In genomic region chr9:89484475-89485404, GRCh38 we compare ENCODE assay signal across 11 cellular contexts. TPM values are rescaled to one million over a fixed set of nuclear protein-coding genes. Genes with fewer than 3 reads are reported as not detected.
DNase-seq lines count a peak whose midpoint lies in the region; ATAC-seq, FAIRE-seq and TF ChIP-seq lines count a peak whose summit lies in the region.
"Had no signal": no experiment of that assay in that cellular context is flagged by ENCODE, and none has a peak within 500 bp of the region (broad histone marks: within the 10 kb centered on the region; RNA-seq: fewer than 3 reads in every experiment).

No MANE protein-coding gene starts in this region.

- H3K27ac ChIP-seq in SU-DHL-6 (ENCODE audit: low read depth, low read length) (no peak overlapping the region), pancreas (no peak overlapping the region)
- H3K27ac ChIP-seq: thoracic aorta had no signal

- H3K9ac ChIP-seq in SU-DHL-6 (ENCODE audit: low read length), result peak overlapping the region; percentile 33; the same call in 1 of the 2 replicates

- H3K9me3 ChIP-seq in SU-DHL-6 (ENCODE audit: insufficient read depth, low read length), result no peaks in the 10 kb centered on the region
- H3K9me3 ChIP-seq in pancreas, result no peaks in the 10 kb centered on the region
- H3K9me3 ChIP-seq: thoracic aorta had no signal

- peaks cover 3 to 4% (median 3%) of the 10 kb centered on the region in 3 donors for H3K36me3 Mint-ChIP-seq in immature natural killer cell

- H3K4me3 Mint-ChIP-seq in immature natural killer cell, result peak overlapping the region; percentile 67 to 86 (median 75)

- no peaks in the 10 kb centered on the region; the same call in 1 of the 2 replicates for H3K79me2 ChIP-seq in SU-DHL-6 (ENCODE audit: insufficient read depth, low read length)

- intact Hi-C loops in pancreas (cut with DNase I), result no loop called here

- peaks cover 90 to 96% of the 10 kb centered on the region in 2 donors for H3K4me1 Mint-ChIP-seq in immature natural killer cell

- peak; percentile 30 for ATAC-seq in GM21381 (IDR thresholded peaks at IDR 0.05; ENCODE audit: unreplicated experiment)
- ATAC-seq in HG02885 (IDR thresholded peaks at IDR 0.05; ENCODE audit: poor library complexity, unreplicated experiment), result no peak
- ATAC-seq in pancreas, result no peak

- peak; percentile 66 for DNase-seq in Caki2 (ENCODE audit: low read depth)
- DNase-seq in immature natural killer cell, result no peak
- DNase-seq in SW 1271 (lab: John Stamatoyannopoulos, UW), result no peak
- DNase-seq in pancreas, result no peak
- DNase-seq in HT-29 (ENCODE audit: low spot score), result no peak
- DNase-seq: NCI-H1092 had no signal

- H2AFZ ChIP-seq in SU-DHL-6 (ENCODE audit: low read depth, low read length, severe bottlenecking), result peak overlapping the region; percentile 55

- H3K27me3 Mint-ChIP-seq in immature natural killer cell (ENCODE audit: low read depth in 3 of 3), result peaks cover 0 to 2% (median 0%) of the 10 kb centered on the region in 3 donors

- peak overlapping the region; percentile 67 to 96 (median 89) for H3K27ac Mint-ChIP-seq in immature natural killer cell

- no peaks in the 10 kb centered on the region for H3K36me3 ChIP-seq in SU-DHL-6 (ENCODE audit: low read length)
- H3K36me3 ChIP-seq in pancreas, result no peaks in the 10 kb centered on the region
- H3K36me3 ChIP-seq: thoracic aorta had no signal

- WGBS in pancreas, 2 donors, result 87 to 94% methylated on average over 6 of the region's 6 CpGs

- peaks cover 0 to 3% (median 0%) of the 10 kb centered on the region in 3 donors for H3K4me1 ChIP-seq in pancreas

- no peak for TF ChIP-seq CTCF in SU-DHL-6 (IDR thresholded peaks at IDR 0.05; ENCODE audit: insufficient read depth, low read length, poor library complexity, severe bottlenecking)
- no peak for TF ChIP-seq CTCF in pancreas (IDR thresholded peaks at IDR 0.05)

- H3K27me3 ChIP-seq in SU-DHL-6 (ENCODE audit: low read length), result no peaks in the 10 kb centered on the region
- no peaks in the 10 kb centered on the region for H3K27me3 ChIP-seq in pancreas

- no peak for FAIRE-seq in pancreas (lab: Jason Lieb, UNC)
- FAIRE-seq: endothelial cell of umbilical vein had no signal

- no peaks in the 10 kb centered on the region for H3K9me3 Mint-ChIP-seq in immature natural killer cell

- no peaks in the 10 kb centered on the region for H3K9me2 ChIP-seq in SU-DHL-6 (replicated peaks; ENCODE audit: insufficient read depth, low read length)

- H3K4me2 ChIP-seq in SU-DHL-6 (ENCODE audit: low read depth, low read length, poor library complexity, severe bottlenecking), result peak overlapping the region; percentile 60

- peaks cover 17% of the 10 kb centered on the region; the same call in 1 of the 2 replicates for H3F3A ChIP-seq in SU-DHL-6 (ENCODE audit: insufficient read depth)

- peak overlapping the region; percentile 39 for H3K4me3 ChIP-seq in SU-DHL-6 (ENCODE audit: insufficient read depth, low read length, poor library complexity, severe bottlenecking)
- no peak overlapping the region for H3K4me3 ChIP-seq in pancreas
- H3K4me3 ChIP-seq: thoracic aorta had no signal

- in situ Hi-C loops in Caki2 (cut with HindIII; ENCODE audit: low pct_unique_long_range_greater_than_20kb, low sequenced_read_pairs), result no loop called here

- H4K20me1 ChIP-seq in SU-DHL-6 (ENCODE audit: low read depth, low read length), result no peaks in the 10 kb centered on the region; the same call in 1 of the 2 replicates

RNA-seq across cellular contexts. Expression of gene SEMA4D, which starts 13.2 kb away (rescaled TPM):
- 1.7 and 4.5 TPM in 2 replicates for total RNA-seq in Caki2 (2014; rRNA removed; shearing (Covaris generic); ENCODE audit: low replicate concordance)
- 10 to 100 TPM; 45.8 to 80.6 (median 47.0) TPM for polyA plus RNA-seq in immature natural killer cell
- 10 to 100 TPM in 5 of 6 donors, 1 to 10 TPM in 1; 7.1 to 29.7 (median 13.0) TPM for total RNA-seq in pancreas
- 10 to 100 TPM in 1 of 2 donors, 1 to 10 TPM in 1; 7.8 to 10.4 TPM for polyA plus RNA-seq in pancreas
- 13.2 and 18.5 TPM in 2 replicates for total RNA-seq in HT-29 (2014; rRNA removed; shearing (Covaris generic))
